13 cellular contexts compared by ENCODE assay signal in genomic region chr14:102208741-102209140, GRCh38.
"Had no signal": no experiment of that assay in that cellular context is flagged by ENCODE, and none has a peak within 500 bp of the region (broad histone marks: within the 10 kb centered on the region; RNA-seq: fewer than 3 reads in every experiment).

No MANE protein-coding gene starts in this region.

- H3K9me3 Mint-ChIP-seq: activated naive CD4-positive, alpha-beta T cell treated with anti-CD3 and anti-CD28 coated beads, Interleukin-2, amount 50 U/mL, for 24 hours; activated T-cell treated with anti-CD3 and anti-CD28 coated beads, Interleukin-2, amount 50 U/mL, for 72 hours; central memory CD8-positive, alpha-beta T cell; neural crest cell had no signal

- H3K27me3 ChIP-seq: right lobe of liver had no signal

- H3K4me1 Mint-ChIP-seq: neural crest cell had no signal

- H3K4me1 ChIP-seq: right lobe of liver had no signal

- H3K27ac ChIP-seq: coronary artery, right lobe of liver had no signal

- ATAC-seq: activated T-cell treated with anti-CD3 and anti-CD28 coated beads, Interleukin-2, amount 50 U/mL, for 72 hours had no signal

- H3K4me3 Mint-ChIP-seq: activated naive CD4-positive, alpha-beta T cell treated with anti-CD3 and anti-CD28 coated beads, Interleukin-2, amount 50 U/mL, for 24 hours; activated T-cell treated with anti-CD3 and anti-CD28 coated beads, Interleukin-2, amount 50 U/mL, for 72 hours; central memory CD8-positive, alpha-beta T cell; neural crest cell had no signal

- H3K9me3 ChIP-seq: right lobe of liver had no signal

- H3K27me3 Mint-ChIP-seq: activated naive CD4-positive, alpha-beta T cell treated with anti-CD3 and anti-CD28 coated beads, Interleukin-2, amount 50 U/mL, for 24 hours; central memory CD8-positive, alpha-beta T cell had no signal

- H3K4me3 ChIP-seq: coronary artery, right lobe of liver had no signal

- DNase-seq: activated CD4-positive, alpha-beta T cell treated with anti-CD3 and anti-CD28 coated beads, Interleukin-2, amount 50 U/mL, for 1 hour; activated CD8-positive, alpha-beta memory T cell treated with anti-CD3 and anti-CD28 coated beads for 24 hours; activated gamma-delta T cell; activated T-cell treated with anti-CD3 and anti-CD28 coated beads, Interleukin-2, amount 50 U/mL, for 72 hours; left ventricle myocardium superior; stimulated activated naive CD4-positive, alpha-beta T cell treated with Interleukin-2 at 50 U/mL for 16 hours; T-helper 1 cell; T1000 had no signal

- H3K27ac Mint-ChIP-seq: activated naive CD4-positive, alpha-beta T cell treated with anti-CD3 and anti-CD28 coated beads, Interleukin-2, amount 50 U/mL, for 24 hours; activated T-cell treated with anti-CD3 and anti-CD28 coated beads, Interleukin-2, amount 50 U/mL, for 72 hours had no signal
